Comparison of ENCODE assay signal across 1 cellular context in genomic region chr1:229557913-229558414, GRCh38.
A peak's percentile ranks its signal among the peaks of the same experiment; 100 is the strongest.
TF ChIP-seq lines count a peak whose summit lies in the region.

No MANE protein-coding gene starts in this region.

TF ChIP-seq in H1, 55 proteins besides CTCF, POLR2A, EP300 and RAD21:
- TF ChIP-seq NANOG (IDR thresholded peaks at IDR 0.05; ENCODE audit: insufficient read depth, low read depth, low read length, poor library complexity, severe bottlenecking) (no peak), GABPA (IDR thresholded peaks at IDR 0.05; ENCODE audit: borderline replicate concordance, insufficient read depth, low read length) (0 out of 2 replicates have a peak, but pooled peaks have one; percentile 16), CHD7 (IDR thresholded peaks at IDR 0.05; ENCODE audit: insufficient replicate concordance, low read length) (no peak), MAX (IDR thresholded peaks at IDR 0.05) (0 out of 2 replicates have a peak, but pooled peaks have one; percentile 11), KDM4A (IDR thresholded peaks at IDR 0.05; ENCODE audit: low read depth, low read length, severe bottlenecking) (peak; percentile 51)
TF ChIP-seq in H1: peak in this region for 3.
